ENCODE assay signal across 16 cellular contexts in the genomic region with DNA sequence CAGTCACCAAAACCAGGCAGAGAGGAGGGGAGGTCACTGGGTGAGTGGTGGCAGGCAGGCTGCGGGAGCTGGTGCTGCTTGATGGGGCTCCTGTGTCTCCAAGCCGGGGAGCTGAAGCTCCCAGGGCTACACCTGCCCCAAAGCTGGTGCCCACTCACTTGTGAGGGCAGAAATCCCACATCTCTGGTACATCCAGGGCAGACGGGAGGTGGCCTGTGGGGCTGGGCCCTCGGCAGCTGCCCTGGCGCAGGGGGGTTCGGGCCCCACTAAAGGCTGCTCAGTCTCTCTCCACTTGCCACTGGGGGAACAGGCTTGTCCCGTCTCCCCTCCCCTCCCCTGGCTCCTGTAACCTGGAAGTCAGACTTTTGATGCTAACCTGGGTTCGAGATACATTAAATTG. TPM values are rescaled to one million over a fixed set of nuclear protein-coding genes. Genes with fewer than 3 reads are reported as not detected.
DNase-seq lines count a peak whose midpoint lies in the region; ATAC-seq and TF ChIP-seq lines count a peak whose summit lies in the region.
"Had no signal": no experiment of that assay in that cellular context is flagged by ENCODE, and none has a peak within 500 bp of the region (broad histone marks: within the 10 kb centered on the region; RNA-seq: fewer than 3 reads in every experiment).

No MANE protein-coding gene starts in this region.

- peak overlapping the region; percentile 99 for H3K9ac ChIP-seq in skeletal muscle satellite cell (ENCODE audit: low read depth, low read length)
- H3K9ac ChIP-seq: parathyroid adenoma had no signal

- H3K9me3 ChIP-seq in RWPE2 (ENCODE audit: severe bottlenecking): no peaks in the 10 kb centered on the region
- no peaks in the 10 kb centered on the region for H3K9me3 ChIP-seq in esophagus (ENCODE audit: control insufficient read depth in 2 of 2, insufficient read depth in 1 of 2, low read depth in 1 of 2, low read length in 1 of 2)
- no peaks in the 10 kb centered on the region for H3K9me3 ChIP-seq in skeletal muscle satellite cell (replicated peaks; ENCODE audit: low read length)

- no peak for TF ChIP-seq CTCF in 22Rv1 (IDR thresholded peaks at IDR 0.05)
- no peak for TF ChIP-seq CTCF in RWPE2 (IDR thresholded peaks at IDR 0.05; ENCODE audit: poor library complexity, severe bottlenecking)

- H3K4me1 ChIP-seq in RWPE2 (ENCODE audit: insufficient read depth, poor library complexity, severe bottlenecking): peaks cover 21% of the 10 kb centered on the region
- peaks cover 16 to 47% of the 10 kb centered on the region in 2 donors for H3K4me1 ChIP-seq in esophagus (ENCODE audit: control insufficient read depth in 2 of 2, insufficient read depth in 2 of 2, low read length in 1 of 2)
- peaks cover 93% of the 10 kb centered on the region for H3K4me1 ChIP-seq in skeletal muscle satellite cell (ENCODE audit: control insufficient read depth, insufficient read depth, low read length)
- H3K4me1 ChIP-seq: parathyroid adenoma had no signal

- H3K27ac ChIP-seq in 22Rv1: peak overlapping the region; percentile 100
- H3K27ac ChIP-seq in RWPE2 (ENCODE audit: poor library complexity, severe bottlenecking): peak overlapping the region; percentile 99
- H3K27ac ChIP-seq in esophagus (ENCODE audit: low read depth in 2 of 2, low read length in 1 of 2): peak overlapping the region; percentile 38 to 52
- H3K27ac ChIP-seq: parathyroid adenoma had no signal

- no peak for ATAC-seq in RWPE2 (ENCODE audit: low read depth)
- ATAC-seq: activated CD8-positive, alpha-beta memory T cell treated with anti-CD3 and anti-CD28 coated beads, Interleukin-2, amount 10 ng/mL, durations not matched to agents 7 days and 5 days; PC-3 had no signal

- H3K36me3 ChIP-seq in RWPE2 (ENCODE audit: low read depth) (peaks cover 90% of the 10 kb centered on the region), esophagus (ENCODE audit: control insufficient read depth in 2 of 2, insufficient read depth in 2 of 2, low read length in 1 of 2) (peaks cover 8 to 55% of the 10 kb centered on the region in 2 donors), skeletal muscle satellite cell (ENCODE audit: insufficient read depth, low read length) (peaks cover 90% of the 10 kb centered on the region)

- 74 to 84% methylated on average over 8 of the region's 8 CpGs for WGBS in esophagus, 2 donors

- DNase-seq in RWPE2 (ENCODE audit: low spot score) (no peak), AG20443 (ENCODE audit: low spot score) (no peak), DMS53 treated with DMSO at 0.1 percent for 48 hours (lab: John Stamatoyannopoulos, UW; ENCODE audit: unreplicated experiment) (no peak), SHP77 (lab: John Stamatoyannopoulos, UW) (no peak), COLO829 (ENCODE audit: low spot score) (no peak)
- DNase-seq: activated CD8-positive, alpha-beta memory T cell treated with anti-CD3 and anti-CD28 coated beads, Interleukin-2, amount 10 ng/mL, durations not matched to agents 7 days and 5 days; cerebellar nuclear complex; head of caudate nucleus; NCI-H1930; NCI-H69; PC-3; stimulated activated CD4-positive, alpha-beta T cell treated with anti-CD3 and anti-CD28 coated beads, Interleukin-15, amount 100 ng/mL, for 24 hours had no signal

- no peaks in the 10 kb centered on the region for H3K27me3 ChIP-seq in RWPE2 (ENCODE audit: insufficient read depth, poor library complexity, severe bottlenecking)
- H3K27me3 ChIP-seq in esophagus (ENCODE audit: control insufficient read depth in 1 of 2, insufficient read depth in 2 of 2, low read length in 2 of 2): no peaks in the 10 kb centered on the region
- no peaks in the 10 kb centered on the region for H3K27me3 ChIP-seq in skeletal muscle satellite cell (ENCODE audit: control insufficient read depth, insufficient read depth, low read length)

- H3K4me2 ChIP-seq in skeletal muscle satellite cell (ENCODE audit: low read length): peak overlapping the region; percentile 99

- H3K4me3 ChIP-seq in RWPE2 (ENCODE audit: severe bottlenecking) (no peak overlapping the region), esophagus (ENCODE audit: low read depth in 1 of 2, low read length in 2 of 2) (no peak overlapping the region), skeletal muscle satellite cell (ENCODE audit: low read length) (no peak overlapping the region)

RNA-seq across cellular contexts. Expression of a gene that starts 55.6 kb away (rescaled TPM):
- polyA plus RNA-seq in esophagus: 1 to 10 TPM; 3.2 to 3.9 TPM
- 9.0 and 14.2 TPM in 2 replicates for total RNA-seq in skeletal muscle satellite cell (2012; rRNA removed)

Comparison
In these comparisons a context has a peak if more than half of its experiments do, and no peak if none do; other contexts are left out.
1. H3K27ac ChIP-seq: peak in every context shown above with its lines; median percentile 100 in 22Rv1; 99 in RWPE2; 45 in esophagus.